32 cellular contexts compared by ENCODE assay signal in the genomic region with DNA sequence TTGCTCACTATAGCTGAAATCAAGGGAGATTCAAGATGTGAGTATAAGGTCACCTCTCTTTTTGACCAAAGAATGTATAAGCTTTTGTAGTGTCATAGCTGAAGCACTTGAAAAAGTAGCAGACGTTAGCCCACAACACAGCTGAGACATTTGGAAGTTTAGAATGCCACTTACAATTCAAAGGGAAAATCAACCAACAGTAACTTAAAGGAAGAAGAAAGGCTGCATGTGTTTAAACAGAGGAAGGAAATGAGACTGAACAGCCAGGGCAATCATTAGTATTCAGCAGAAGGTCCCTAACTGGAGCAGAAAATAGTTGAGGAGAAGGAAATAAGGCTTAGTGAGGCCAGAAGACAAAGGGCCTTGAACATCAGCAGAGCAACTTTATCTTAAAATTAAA. TPM values are rescaled to one million over a fixed set of nuclear protein-coding genes. Genes with fewer than 3 reads are reported as not detected.
"Had no signal": no experiment of that assay in that cellular context is flagged by ENCODE, and none has a peak within 500 bp of the region (broad histone marks: within the 10 kb centered on the region; RNA-seq: fewer than 3 reads in every experiment).

No MANE protein-coding gene starts in this region.

- H3K9me3 Mint-ChIP-seq: memory B cell; nephron; neural progenitor cell; stimulated activated naive B cell treated with anti-CD40 and anti-IgM and Interleukin-4, amounts not matched to agents 10 μg/mL and 1 μg/mL and 100 μg/mL, for 72 hours; stimulated activated naive CD8-positive, alpha-beta T cell treated with anti-CD3 and anti-CD28 coated beads, Interleukin-15, Interleukin-2, amounts not matched to agents 100 ng/mL and 50 ng/mL, for 24 hours had no signal

- H3K79me2 ChIP-seq: hepatocyte had no signal

- FAIRE-seq: endothelial cell of umbilical vein, kidney had no signal

- H3K9ac ChIP-seq: neural progenitor cell had no signal

- H3K4me2 ChIP-seq: hepatocyte, neural progenitor cell had no signal

- DNase-seq: colonic mucosa; effector memory CD4-positive, alpha-beta T cell; foreskin keratinocyte; heart left ventricle; kidney; naive thymus-derived CD4-positive, alpha-beta T cell; nucleus accumbens; posterior cingulate gyrus; psoas muscle; right cardiac atrium; sigmoid colon; stimulated activated CD4-positive, alpha-beta T cell treated with anti-CD3 and anti-CD28 coated beads, Interleukin-15, amount 100 ng/mL, for 24 hours; stimulated activated CD4-positive, alpha-beta T cell treated with anti-CD3 and anti-CD28 coated beads, Interleukin-2, amount 100 ng/mL, for 48 hours; stimulated activated naive B cell treated with anti-CD40 and anti-IgM and Interleukin-4, amounts not matched to agents 10 μg/mL and 1 μg/mL and 100 μg/mL, for 72 hours; upper lobe of right lung; uterus had no signal

- H3K36me3 Mint-ChIP-seq: memory B cell; mesothelial cell of epicardium; naive thymus-derived CD4-positive, alpha-beta T cell; neural progenitor cell; stimulated activated naive B cell treated with anti-CD40 and anti-IgM and Interleukin-4, amounts not matched to agents 10 μg/mL and 1 μg/mL and 100 μg/mL, for 72 hours had no signal

- H3K4me1 ChIP-seq: colonic mucosa, esophagus muscularis mucosa, gastroesophageal sphincter, heart left ventricle, neural progenitor cell, psoas muscle, sigmoid colon, tibial nerve, upper lobe of right lung, uterus had no signal

- H3K9me3 ChIP-seq: colonic mucosa, esophagus muscularis mucosa, gastroesophageal sphincter, heart left ventricle, psoas muscle, sigmoid colon, thoracic aorta, tibial nerve, upper lobe of right lung, uterus had no signal

- H3K27me3 ChIP-seq: colonic mucosa, esophagus muscularis mucosa, foreskin keratinocyte, gastroesophageal sphincter, hepatocyte, sigmoid colon, tibial nerve, upper lobe of right lung, uterus had no signal

- H3K27ac Mint-ChIP-seq: dendritic cell treated with granulocyte-macrophage colony-stimulating factor and Interleukin-4, amounts not matched to agents 40 ng/mL and 50 ng/mL, for 4 days; memory B cell; mesothelial cell of epicardium; naive thymus-derived CD4-positive, alpha-beta T cell; nephron; neural progenitor cell; stimulated activated naive B cell treated with anti-CD40 and anti-IgM and Interleukin-4, amounts not matched to agents 10 μg/mL and 1 μg/mL and 100 μg/mL, for 72 hours; stimulated activated naive CD8-positive, alpha-beta T cell treated with anti-CD3 and anti-CD28 coated beads, Interleukin-15, Interleukin-2, amounts not matched to agents 100 ng/mL and 50 ng/mL, for 24 hours had no signal

- ATAC-seq: foreskin keratinocyte; gastroesophageal sphincter; heart left ventricle; left lobe of liver; naive thymus-derived CD4-positive, alpha-beta T cell; psoas muscle; right cardiac atrium; stimulated activated naive B cell treated with anti-CD40 and anti-IgM and Interleukin-4, amounts not matched to agents 10 μg/mL and 1 μg/mL and 100 μg/mL, for 72 hours; upper lobe of right lung had no signal

- H3K27ac ChIP-seq: colonic mucosa, esophagus muscularis mucosa, foreskin keratinocyte, gastroesophageal sphincter, heart left ventricle, hepatocyte, neural progenitor cell, psoas muscle, sigmoid colon, skin epidermis, thoracic aorta, tibial nerve, upper lobe of right lung, uterus had no signal

- H3K4me3 Mint-ChIP-seq: dendritic cell treated with granulocyte-macrophage colony-stimulating factor and Interleukin-4, amounts not matched to agents 40 ng/mL and 50 ng/mL, for 4 days; memory B cell; mesothelial cell of epicardium; naive thymus-derived CD4-positive, alpha-beta T cell; nephron; neural progenitor cell; stimulated activated naive B cell treated with anti-CD40 and anti-IgM and Interleukin-4, amounts not matched to agents 10 μg/mL and 1 μg/mL and 100 μg/mL, for 72 hours; stimulated activated naive CD8-positive, alpha-beta T cell treated with anti-CD3 and anti-CD28 coated beads, Interleukin-15, Interleukin-2, amounts not matched to agents 100 ng/mL and 50 ng/mL, for 24 hours had no signal

- H3K4me1 Mint-ChIP-seq: memory B cell; naive thymus-derived CD4-positive, alpha-beta T cell; nephron; stimulated activated naive B cell treated with anti-CD40 and anti-IgM and Interleukin-4, amounts not matched to agents 10 μg/mL and 1 μg/mL and 100 μg/mL, for 72 hours had no signal

- H3K36me3 ChIP-seq: colonic mucosa, esophagus muscularis mucosa, gastroesophageal sphincter, heart left ventricle, neural progenitor cell, sigmoid colon, thoracic aorta, tibial nerve, upper lobe of right lung, uterus had no signal

- H2AFZ ChIP-seq: hepatocyte, neural progenitor cell had no signal

- H3K4me3 ChIP-seq: colonic mucosa, esophagus muscularis mucosa, gastroesophageal sphincter, heart left ventricle, hepatocyte, lung, neural progenitor cell, psoas muscle, sigmoid colon, skin epidermis, thoracic aorta, tibial nerve, upper lobe of right lung, uterus had no signal

- H3K27me3 Mint-ChIP-seq: dendritic cell treated with granulocyte-macrophage colony-stimulating factor and Interleukin-4, amounts not matched to agents 40 ng/mL and 50 ng/mL, for 4 days had no signal

RNA-seq across cellular contexts. Expression of gene SCG2, which starts 23.5 kb away (rescaled TPM):
- total RNA-seq: endothelial cell of umbilical vein, left lobe of liver, liver had no signal
- polyA plus RNA-seq: endothelial cell of umbilical vein; liver; naive thymus-derived CD4-positive, alpha-beta T cell had no signal
